19 cellular contexts compared by ENCODE assay signal in the genomic region with DNA sequence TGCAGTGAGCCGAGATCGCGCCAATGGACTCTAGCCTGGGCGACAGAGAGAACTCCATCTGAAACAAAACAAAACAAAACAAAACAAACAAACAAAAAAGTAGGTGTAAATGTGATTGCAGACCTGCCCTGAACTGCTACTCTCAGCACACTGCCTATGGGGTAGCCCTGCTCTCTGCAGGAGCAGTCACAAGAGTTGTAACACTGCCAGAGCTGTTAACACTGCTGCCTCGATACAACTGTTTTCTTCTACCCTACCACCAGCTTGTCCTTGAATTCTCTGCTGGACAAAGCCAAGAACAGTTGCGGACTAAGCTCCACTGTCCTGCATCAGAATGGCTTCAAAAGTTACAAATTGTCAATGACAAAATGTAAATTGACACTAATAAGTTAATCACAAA.
DNase-seq lines count a peak whose midpoint lies in the region; ATAC-seq, FAIRE-seq and TF ChIP-seq lines count a peak whose summit lies in the region.
"Had no signal": no experiment of that assay in that cellular context is flagged by ENCODE, and none has a peak within 500 bp of the region (broad histone marks: within the 10 kb centered on the region; RNA-seq: fewer than 3 reads in every experiment).

No MANE protein-coding gene starts in this region.

- no peaks in the 10 kb centered on the region for H3K9me2 ChIP-seq in GM23338 (ENCODE audit: insufficient read depth)

- peaks cover 2% of the 10 kb centered on the region for H3K27me3 Mint-ChIP-seq in GM23338 (ENCODE audit: insufficient read depth, low read depth, poor library complexity)
- H3K27me3 Mint-ChIP-seq in stimulated activated naive CD8-positive, alpha-beta T cell treated with anti-CD3 and anti-CD28 coated beads, Interleukin-15, amount 100 ng/mL, for 72 hours: no peaks in the 10 kb centered on the region

- no peak for DNase-seq in GM23338 (ENCODE audit: low spot score)
- DNase-seq in midbrain (lab: John Stamatoyannopoulos, UW): peak; percentile 41
- peak in 1 of 2 donors; percentile 32 for DNase-seq in thyroid gland
- DNase-seq in stimulated activated naive CD8-positive, alpha-beta T cell treated with anti-CD3 and anti-CD28 coated beads, Interleukin-15, amount 100 ng/mL, for 72 hours: no peak
- DNase-seq in NK-92 (lab: John Stamatoyannopoulos, UW; ENCODE audit: unreplicated experiment): no peak
- DNase-seq in D721Med (ENCODE audit: insufficient read length, low spot score): no peak
- DNase-seq: AML-193, DMS79, Kasumi-1, NCI-H1417, NCI-H1694 treated with DMSO at 0.1 percent for 48 hours, NCI-H2081 treated with DMSO at 0.1 percent for 48 hours, NCI-H2171 treated with DMSO at 0.1 percent for 48 hours, NCI-H446 treated with DMSO at 0.1 percent for 48 hours, NCI-H526 treated with DMSO at 0.1 percent for 48 hours had no signal

- H3K4me1 ChIP-seq in GM23338 (ENCODE audit: insufficient read depth) (peaks cover 6% of the 10 kb centered on the region; the same call in 1 of the 2 replicates), thyroid gland (peaks cover 26 to 27% of the 10 kb centered on the region in 2 donors)

- H3K27me3 ChIP-seq in GM23338 (ENCODE audit: insufficient read depth) (no peaks in the 10 kb centered on the region), thyroid gland (no peaks in the 10 kb centered on the region)
- H3K27me3 ChIP-seq: SJSA1 had no signal

- TF ChIP-seq POLR2A in thyroid gland (IDR thresholded peaks at IDR 0.05): no peak

- H3K9me3 Mint-ChIP-seq in GM23338: peaks cover 2% of the 10 kb centered on the region; the same call in 2 of the 3 replicates
- H3K9me3 Mint-ChIP-seq in stimulated activated naive CD8-positive, alpha-beta T cell treated with anti-CD3 and anti-CD28 coated beads, Interleukin-15, amount 100 ng/mL, for 72 hours: no peaks in the 10 kb centered on the region

- no peak overlapping the region for H2AFZ ChIP-seq in GM23338

- H3K9me3 ChIP-seq in thyroid gland: no peaks in the 10 kb centered on the region
- H3K9me3 ChIP-seq: SJSA1 had no signal

- H3K4me3 ChIP-seq in GM23338: no peak overlapping the region
- no peak overlapping the region for H3K4me3 ChIP-seq in thyroid gland (replicated peaks in 1 of 3)
- H3K4me3 ChIP-seq: SJSA1 had no signal

- no peak overlapping the region for H3K27ac Mint-ChIP-seq in GM23338
- H3K27ac Mint-ChIP-seq in stimulated activated naive CD8-positive, alpha-beta T cell treated with anti-CD3 and anti-CD28 coated beads, Interleukin-15, amount 100 ng/mL, for 72 hours: no peak overlapping the region
- H3K27ac Mint-ChIP-seq: CD14-positive monocyte had no signal

- 0 out of 3 replicates have a peak, but pooled peaks cover 5% of the 10 kb centered on the region for H3K36me3 Mint-ChIP-seq in GM23338 (ENCODE audit: low read depth)

- no peak for TF ChIP-seq CTCF in GM23338 (conservative IDR thresholded peaks at IDR 0.05; ENCODE audit: low read depth in 2 of 2)
- TF ChIP-seq CTCF in thyroid gland (IDR thresholded peaks at IDR 0.05): no peak
- no peak for TF ChIP-seq CTCF in D721Med (IDR thresholded peaks at IDR 0.05; ENCODE audit: insufficient read depth, missing control alignments)

- 57 to 68% methylated on average over 6 of the region's 6 CpGs for WGBS in thyroid gland, 2 donors

- H3K36me3 ChIP-seq in GM23338 (ENCODE audit: insufficient read depth): no peaks in the 10 kb centered on the region
- no peaks in the 10 kb centered on the region for H3K36me3 ChIP-seq in thyroid gland
- H3K36me3 ChIP-seq: SJSA1 had no signal

- intact Hi-C loops in thyroid gland (cut with DNase I): no loop called here

- no peak overlapping the region for H3K4me3 Mint-ChIP-seq in GM23338
- H3K4me3 Mint-ChIP-seq in stimulated activated naive CD8-positive, alpha-beta T cell treated with anti-CD3 and anti-CD28 coated beads, Interleukin-15, amount 100 ng/mL, for 72 hours: no peak overlapping the region
- H3K4me3 Mint-ChIP-seq: CD14-positive monocyte had no signal

- 0 out of 2 replicates have a peak, but pooled peaks cover 4% of the 10 kb centered on the region for H3K79me2 ChIP-seq in GM23338 (replicated peaks; ENCODE audit: insufficient read depth)

- H3K27ac ChIP-seq in GM23338 (ENCODE audit: low read depth) (no peak overlapping the region), cingulate gyrus (ENCODE audit: low read depth, low read length) (peak overlapping the region; percentile 62), thyroid gland (peak overlapping the region in 2 of 3 donors; percentile 30 to 53)
- H3K27ac ChIP-seq: SJSA1 had no signal

- peak; percentile 40; the same call in 2 of the 3 replicates for ATAC-seq in GM23338
- ATAC-seq in stimulated activated naive CD8-positive, alpha-beta T cell treated with anti-CD3 and anti-CD28 coated beads, Interleukin-15, amount 100 ng/mL, for 72 hours: no peak
- ATAC-seq: Right ventricle myocardium inferior had no signal

- no peak for FAIRE-seq in D721Med (lab: Jason Lieb, UNC)

- 0 out of 2 replicates have a peak, but pooled peaks cover 3% of the 10 kb centered on the region for H4K20me1 ChIP-seq in GM23338 (replicated peaks; ENCODE audit: insufficient read depth)

- H3K4me1 Mint-ChIP-seq in GM23338: peaks cover 9% of the 10 kb centered on the region
- H3K4me1 Mint-ChIP-seq in stimulated activated naive CD8-positive, alpha-beta T cell treated with anti-CD3 and anti-CD28 coated beads, Interleukin-15, amount 100 ng/mL, for 72 hours: no peaks in the 10 kb centered on the region

- no peaks in the 10 kb centered on the region for H3F3A ChIP-seq in GM23338 (replicated peaks; ENCODE audit: low read depth)

- H3K4me2 ChIP-seq in GM23338: no peak overlapping the region

TF ChIP-seq in GM23338, 12 proteins besides CTCF, POLR2A, EP300 and RAD21:
- no peak for TF ChIP-seq ZNF114 (CRISPR knock-in tag; IDR thresholded peaks at IDR 0.05)
- no peak for TF ChIP-seq CREB1 (CRISPR knock-in tag; IDR thresholded peaks at IDR 0.05; ENCODE audit: low read depth)
- no peak for TF ChIP-seq JUNB (IDR thresholded peaks at IDR 0.05; ENCODE audit: unreplicated experiment)
- TF ChIP-seq, protein P1, sequence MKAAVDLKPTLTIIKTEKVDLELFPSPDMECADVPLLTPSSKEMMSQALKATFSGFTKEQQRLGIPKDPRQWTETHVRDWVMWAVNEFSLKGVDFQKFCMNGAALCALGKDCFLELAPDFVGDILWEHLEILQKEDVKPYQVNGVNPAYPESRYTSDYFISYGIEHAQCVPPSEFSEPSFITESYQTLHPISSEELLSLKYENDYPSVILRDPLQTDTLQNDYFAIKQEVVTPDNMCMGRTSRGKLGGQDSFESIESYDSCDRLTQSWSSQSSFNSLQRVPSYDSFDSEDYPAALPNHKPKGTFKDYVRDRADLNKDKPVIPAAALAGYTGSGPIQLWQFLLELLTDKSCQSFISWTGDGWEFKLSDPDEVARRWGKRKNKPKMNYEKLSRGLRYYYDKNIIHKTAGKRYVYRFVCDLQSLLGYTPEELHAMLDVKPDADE (IDR thresholded peaks at IDR 0.05): no peak
